23 cellular contexts compared by ENCODE assay signal in the genomic region with DNA sequence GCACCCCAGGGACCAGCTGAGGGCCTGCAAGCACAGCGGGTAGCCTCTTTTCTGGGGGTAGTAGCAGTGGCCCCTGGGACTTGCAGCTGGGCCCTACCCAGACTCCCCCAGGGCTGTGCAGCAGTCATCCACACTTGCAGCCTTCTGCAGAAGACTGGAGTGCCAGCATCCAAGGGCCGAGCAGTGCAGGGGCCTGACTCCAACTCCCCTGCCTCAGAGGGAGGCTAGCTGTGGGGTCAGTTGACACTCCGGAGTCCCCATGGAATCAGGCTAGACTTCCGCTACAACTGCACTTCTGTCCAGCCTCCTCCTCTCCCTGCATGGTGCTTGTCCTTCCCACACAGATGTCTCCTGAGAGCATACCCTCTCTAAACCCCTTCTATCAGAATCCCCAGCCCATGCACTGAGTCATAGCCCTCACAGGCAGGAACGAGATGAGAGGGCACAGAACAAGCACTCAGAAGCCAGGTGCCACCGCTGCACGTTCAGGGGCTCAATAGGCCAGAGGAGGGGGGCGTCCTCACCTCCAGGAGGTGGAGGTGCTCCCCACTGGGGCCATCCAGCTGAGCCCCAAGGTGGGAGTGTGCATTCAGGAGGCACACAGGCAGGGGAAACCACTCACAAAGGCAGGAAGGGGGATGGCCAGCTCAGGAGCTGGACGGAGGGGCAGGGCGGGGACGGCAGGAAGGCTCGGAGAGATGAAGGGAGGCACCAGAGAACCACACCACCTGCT. TPM values are rescaled to one million over a fixed set of nuclear protein-coding genes. Genes with fewer than 3 reads are reported as not detected.
A peak's percentile ranks its signal among the peaks of the same experiment; 100 is the strongest.
DNase-seq lines count a peak whose midpoint lies in the region; ATAC-seq and TF ChIP-seq lines count a peak whose summit lies in the region.
"Had no signal": no experiment of that assay in that cellular context is flagged by ENCODE, and none has a peak within 500 bp of the region (broad histone marks: within the 10 kb centered on the region; RNA-seq: fewer than 3 reads in every experiment).

No MANE protein-coding gene starts in this region.

- DNase-seq in NCI-H524 (lab: John Stamatoyannopoulos, UW) (peak; percentile 14 to 41), NCI-H524 treated with DMSO at 0.1 percent for 48 hours (lab: John Stamatoyannopoulos, UW) (no peak), GM10266 (ENCODE audit: extremely low spot score) (peak; percentile 21), osteoblast (ENCODE audit: insufficient read length, low spot score, missing footprints) (peak; percentile 85), testis (no peak)
- peak in 1 of 2 donors; percentile 9 for DNase-seq in central memory CD8-positive, alpha-beta T cell (ENCODE audit: low spot score in 2 of 2)
- DNase-seq: activated CD4-positive, alpha-beta T cell treated with anti-CD3 and anti-CD28 coated beads, Interleukin-2, amount 10 ng/mL, durations not matched to agents 7 days and 5 days; Caco-2; cortex of kidney; MV-4-11; NCI-H2029 treated with DMSO at 0.1 percent for 48 hours; NCI-H446 treated with DMSO at 0.1 percent for 48 hours; upper lobe of right lung had no signal

- H3K9me3 ChIP-seq in osteoblast (ENCODE audit: low read depth, low read length) (no peaks in the 10 kb centered on the region), testis (no peaks in the 10 kb centered on the region)
- H3K9me3 ChIP-seq: BE2C, Caco-2, Peyer's patch, SJSA1, upper lobe of right lung had no signal

- H2AFZ ChIP-seq in osteoblast (ENCODE audit: low read length), result no peak overlapping the region
- H2AFZ ChIP-seq: parathyroid adenoma had no signal

- H3K9me3 Mint-ChIP-seq in central memory CD8-positive, alpha-beta T cell, result no peaks in the 10 kb centered on the region
- H3K9me3 Mint-ChIP-seq: activated CD4-positive, alpha-beta T cell treated with anti-CD3 and anti-CD28 coated beads, Interleukin-2, amount 10 ng/mL, durations not matched to agents 7 days and 5 days; brain; naive thymus-derived CD8-positive, alpha-beta T cell had no signal

- H3K36me3 Mint-ChIP-seq in central memory CD8-positive, alpha-beta T cell (ENCODE audit: insufficient read depth), result no peaks in the 10 kb centered on the region
- H3K36me3 Mint-ChIP-seq: brain; naive thymus-derived CD8-positive, alpha-beta T cell had no signal

- intact Hi-C loops in testis (cut with DNase I; ENCODE audit: low total_unique reads), result no loop called here

- no peaks in the 10 kb centered on the region for H4K20me1 ChIP-seq in osteoblast (ENCODE audit: insufficient read depth, low read length)

- H3K36me3 ChIP-seq in osteoblast (ENCODE audit: insufficient read depth, low read length), result no peaks in the 10 kb centered on the region
- no peaks in the 10 kb centered on the region for H3K36me3 ChIP-seq in testis (ENCODE audit: low read depth, missing control alignments)
- H3K36me3 ChIP-seq: BE2C, Peyer's patch, SJSA1, upper lobe of right lung had no signal

- H3K4me1 ChIP-seq in osteoblast (ENCODE audit: insufficient read depth, low read length) (no peaks in the 10 kb centered on the region), testis (no peaks in the 10 kb centered on the region)
- H3K4me1 ChIP-seq: BE2C, parathyroid adenoma, Peyer's patch, SJSA1 had no signal

- H3K27me3 Mint-ChIP-seq in central memory CD8-positive, alpha-beta T cell, result no peaks in the 10 kb centered on the region

- 62% methylated on average over 8 to 12 of the region's 12 CpGs for WGBS in testis, 2 donors

- H3K4me3 ChIP-seq in osteoblast (ENCODE audit: insufficient read depth, low read length) (no peak overlapping the region), testis (no peak overlapping the region)
- H3K4me3 ChIP-seq: Peyer's patch, SJSA1, upper lobe of right lung had no signal

- no peak overlapping the region for H3K4me3 Mint-ChIP-seq in central memory CD8-positive, alpha-beta T cell
- H3K4me3 Mint-ChIP-seq: activated CD4-positive, alpha-beta T cell treated with anti-CD3 and anti-CD28 coated beads, Interleukin-2, amount 10 ng/mL, durations not matched to agents 7 days and 5 days; brain; naive thymus-derived CD8-positive, alpha-beta T cell; T-helper 17 cell had no signal

- no peak for TF ChIP-seq POLR2A in testis (IDR thresholded peaks at IDR 0.05)

- no peak overlapping the region for H3K4me2 ChIP-seq in osteoblast (ENCODE audit: insufficient read depth, low read length)

- H3K4me1 Mint-ChIP-seq in central memory CD8-positive, alpha-beta T cell, result peaks cover 37% of the 10 kb centered on the region

- no peak overlapping the region for H3K27ac ChIP-seq in osteoblast (ENCODE audit: low read depth, low read length)
- no peak overlapping the region for H3K27ac ChIP-seq in testis
- H3K27ac ChIP-seq: parathyroid adenoma, SJSA1, upper lobe of right lung had no signal

- no peak for TF ChIP-seq CTCF in GM10266 (IDR thresholded peaks at IDR 0.05; ENCODE audit: control insufficient read depth, insufficient read depth, low read depth, missing control alignments)
- no peak for TF ChIP-seq CTCF in osteoblast (IDR thresholded peaks at IDR 0.05; ENCODE audit: extremely low read depth, low read depth, low read length)
- TF ChIP-seq CTCF in testis (IDR thresholded peaks at IDR 0.05), result no peak

- peak overlapping the region; percentile 3 for H3K27ac Mint-ChIP-seq in central memory CD8-positive, alpha-beta T cell (ENCODE audit: low read depth)
- H3K27ac Mint-ChIP-seq: activated CD4-positive, alpha-beta T cell treated with anti-CD3 and anti-CD28 coated beads, Interleukin-2, amount 10 ng/mL, durations not matched to agents 7 days and 5 days; T-helper 17 cell had no signal

- no peak for ATAC-seq in central memory CD8-positive, alpha-beta T cell (replicated peaks; ENCODE audit: extremely low read depth, poor library complexity, severe bottlenecking)
- ATAC-seq in HG02852 (IDR thresholded peaks at IDR 0.05; ENCODE audit: unreplicated experiment), result no peak
- no peak for ATAC-seq in HG03135 (IDR thresholded peaks at IDR 0.05; ENCODE audit: unreplicated experiment)
- ATAC-seq: sciatic nerve, upper lobe of right lung had no signal

- no peaks in the 10 kb centered on the region for H3K79me2 ChIP-seq in osteoblast (ENCODE audit: insufficient read depth, low read length)
- H3K79me2 ChIP-seq: parathyroid adenoma had no signal

- H3K27me3 ChIP-seq in osteoblast (ENCODE audit: insufficient read depth, low read length) (no peaks in the 10 kb centered on the region), testis (no peaks in the 10 kb centered on the region)
- H3K27me3 ChIP-seq: Peyer's patch had no signal

RNA-seq across cellular contexts. Expression of a gene that starts 7.5 kb away (rescaled TPM):
- total RNA-seq in osteoblast (1.1 TPM in 1 of 2 replicates, not detected in the other), testis (10 to 100 TPM; 10.9 to 11.7 TPM)
- polyA plus RNA-seq in testis (ENCODE audit: insufficient read depth, low read depth, low replicate concordance), result 7.8 TPM
- total RNA-seq: SJSA1 had no signal

Comparison
In these comparisons a context has a peak if more than half of its experiments do, and no peak if none do; other contexts are left out.
1. DNase-seq: peak in NCI-H524 (2 of 2), GM10266 (single experiment) and osteoblast (single experiment); none in NCI-H524 treated with DMSO at 0.1 percent for 48 hours (single experiment) and testis (single experiment).